ENCODE assay signal across 26 cellular contexts in genomic region chr12:77108707-77109106, GRCh38. TPM values are rescaled to one million over a fixed set of nuclear protein-coding genes. Genes with fewer than 3 reads are reported as not detected.
DNase-seq lines count a peak whose midpoint lies in the region; ATAC-seq, FAIRE-seq and TF ChIP-seq lines count a peak whose summit lies in the region.
"Had no signal": no experiment of that assay in that cellular context is flagged by ENCODE, and none has a peak within 500 bp of the region (broad histone marks: within the 10 kb centered on the region; RNA-seq: fewer than 3 reads in every experiment).

No MANE protein-coding gene starts in this region.

- H3K9me3 ChIP-seq in SK-N-SH (peaks cover 22% of the 10 kb centered on the region), astrocyte (ENCODE audit: insufficient read depth, low read depth, low read length) (no peaks in the 10 kb centered on the region)
- H3K9me3 ChIP-seq: BE2C, HAP-1 had no signal

- H3K4me2 ChIP-seq in SK-N-SH (no peak overlapping the region), astrocyte (ENCODE audit: low read length) (no peak overlapping the region), GM23338 (no peak overlapping the region)
- H3K4me2 ChIP-seq: BLaER1 treated with 17β-estradiol and CSF1 and Interleukin-3, amounts not matched to agents 10 nM and 100 nM had no signal

- no peaks in the 10 kb centered on the region for H3K79me2 ChIP-seq in SK-N-SH (ENCODE audit: insufficient read depth)
- H3K79me2 ChIP-seq in astrocyte (ENCODE audit: insufficient read depth, low read length), result no peaks in the 10 kb centered on the region
- no peaks in the 10 kb centered on the region for H3K79me2 ChIP-seq in GM23338 (replicated peaks; ENCODE audit: insufficient read depth)

- TF ChIP-seq EP300 in SK-N-SH (IDR thresholded peaks at IDR 0.05; ENCODE audit: borderline replicate concordance in 1 of 2, low read depth in 1 of 2, low read length in 1 of 2), result no peak

- 48% methylated on average over 1 of the region's 1 CpG for WGBS in SK-N-SH (ENCODE audit: low lambda C conversion rate)

- no peak for FAIRE-seq in astrocyte (lab: Jason Lieb, UNC)
- FAIRE-seq: A204.1, D721Med, GM12891, GM18507, H54 had no signal

- no peak for TF ChIP-seq CTCF in SK-N-SH (IDR thresholded peaks at IDR 0.05)
- no peak for TF ChIP-seq CTCF in astrocyte (IDR thresholded peaks at IDR 0.05; ENCODE audit: insufficient read depth, low read depth, low read length)
- no peak for TF ChIP-seq CTCF in GM23338 (conservative IDR thresholded peaks at IDR 0.05; ENCODE audit: low read depth in 2 of 2)

- H3K36me3 Mint-ChIP-seq in astrocyte (ENCODE audit: low read depth, unreplicated experiment), result no peaks in the 10 kb centered on the region
- H3K36me3 Mint-ChIP-seq in GM23338 (ENCODE audit: low read depth), result no peaks in the 10 kb centered on the region
- H3K36me3 Mint-ChIP-seq: CD14-positive monocyte; CD8-positive, alpha-beta memory T cell had no signal

- H3K27me3 Mint-ChIP-seq in astrocyte (ENCODE audit: low read depth, unreplicated experiment) (no peaks in the 10 kb centered on the region), GM23338 (ENCODE audit: insufficient read depth, low read depth, poor library complexity) (no peaks in the 10 kb centered on the region)
- H3K27me3 Mint-ChIP-seq: CD4-positive, alpha-beta T cell had no signal

- POLR2A ChIA-PET in SK-N-SH (lab: Yijun Ruan, JAX), result no interaction called here

- H3K27ac ChIP-seq in SK-N-SH (ENCODE audit: low read depth in 2 of 2, low read length in 1 of 2) (no peak overlapping the region), astrocyte (ENCODE audit: low read depth, low read length) (no peak overlapping the region), GM23338 (ENCODE audit: low read depth) (no peak overlapping the region)
- H3K27ac ChIP-seq: 22Rv1; BLaER1 treated with 17β-estradiol and CSF1 and Interleukin-3, amounts not matched to agents 10 nM and 100 nM had no signal

- CTCF ChIA-PET in SK-N-SH (lab: Yijun Ruan, JAX), result interaction anchor here (0.5 kb wide), 1 partner anchor 603 kb away, joined by 3 read pairs; no protein-coding TSS in a partner anchor

- H3K4me1 Mint-ChIP-seq in astrocyte (ENCODE audit: low read depth, unreplicated experiment) (peaks cover 26% of the 10 kb centered on the region), GM23338 (no peaks in the 10 kb centered on the region; the same call in 2 of the 3 replicates)
- H3K4me1 Mint-ChIP-seq: CD14-positive monocyte; CD8-positive, alpha-beta memory T cell had no signal

- no peaks in the 10 kb centered on the region for H3K9me2 ChIP-seq in SK-N-SH
- no peaks in the 10 kb centered on the region; the same call in 1 of the 2 replicates for H3K9me2 ChIP-seq in GM23338 (ENCODE audit: insufficient read depth)

- H4K20me1 ChIP-seq in SK-N-SH (ENCODE audit: insufficient read depth), result no peaks in the 10 kb centered on the region
- H4K20me1 ChIP-seq in astrocyte (ENCODE audit: insufficient read depth, low read length), result no peaks in the 10 kb centered on the region
- no peaks in the 10 kb centered on the region for H4K20me1 ChIP-seq in GM23338 (replicated peaks; ENCODE audit: insufficient read depth)
- H4K20me1 ChIP-seq: BLaER1 treated with 17β-estradiol and CSF1 and Interleukin-3, amounts not matched to agents 10 nM and 100 nM had no signal

- H3K9ac ChIP-seq in SK-N-SH, result no peak overlapping the region
- H3K9ac ChIP-seq in astrocyte (ENCODE audit: low read length), result no peak overlapping the region
- H3K9ac ChIP-seq: BLaER1 treated with 17β-estradiol and CSF1 and Interleukin-3, amounts not matched to agents 10 nM and 100 nM had no signal

- ATAC-seq in SK-N-SH treated with all-trans-retinoic acid at 6 μM for 48 hours (no peak), GM23338 (no peak)

- peaks cover 11% of the 10 kb centered on the region for H3K9me3 Mint-ChIP-seq in astrocyte (ENCODE audit: unreplicated experiment)
- H3K9me3 Mint-ChIP-seq in GM23338, result peaks cover 9% of the 10 kb centered on the region; the same call in 1 of the 3 replicates

- H3K4me3 Mint-ChIP-seq in astrocyte (ENCODE audit: unreplicated experiment) (no peak overlapping the region), GM23338 (no peak overlapping the region)
- H3K4me3 Mint-ChIP-seq: CD14-positive monocyte; CD4-positive, alpha-beta T cell; CD8-positive, alpha-beta memory T cell had no signal

- no peak for TF ChIP-seq RAD21 in SK-N-SH (IDR thresholded peaks at IDR 0.05; ENCODE audit: low read length)

- H3K4me3 ChIP-seq in SK-N-SH (ENCODE audit: low read depth in 2 of 2, low read length in 1 of 2) (no peak overlapping the region), astrocyte (ENCODE audit: insufficient read depth, low read depth, low read length) (no peak overlapping the region), GM23338 (no peak overlapping the region)
- H3K4me3 ChIP-seq: BLaER1 treated with 17β-estradiol and CSF1 and Interleukin-3, amounts not matched to agents 10 nM and 100 nM; HAP-1 had no signal

- H3K36me3 ChIP-seq in SK-N-SH (replicated peaks in 1 of 2; ENCODE audit: control insufficient read depth in 1 of 2, insufficient read depth in 2 of 2, low read length in 1 of 2), result peaks cover 0 to 2% of the 10 kb centered on the region in 2 experiments
- H3K36me3 ChIP-seq in astrocyte (ENCODE audit: insufficient read depth, low read length), result no peaks in the 10 kb centered on the region
- no peaks in the 10 kb centered on the region for H3K36me3 ChIP-seq in GM23338 (ENCODE audit: insufficient read depth)
- H3K36me3 ChIP-seq: BE2C; BLaER1 treated with 17β-estradiol and CSF1 and Interleukin-3, amounts not matched to agents 10 nM and 100 nM; HAP-1 had no signal

- H3F3A ChIP-seq in SK-N-SH (replicated peaks; ENCODE audit: insufficient read depth) (peaks cover 10% of the 10 kb centered on the region), GM23338 (replicated peaks; ENCODE audit: low read depth) (no peaks in the 10 kb centered on the region)

- H3K27me3 ChIP-seq in SK-N-SH (ENCODE audit: insufficient read depth) (no peaks in the 10 kb centered on the region), astrocyte (ENCODE audit: insufficient read depth, low read length) (no peaks in the 10 kb centered on the region), GM23338 (ENCODE audit: insufficient read depth) (no peaks in the 10 kb centered on the region)
- H3K27me3 ChIP-seq: BE2C; BLaER1 treated with 17β-estradiol and CSF1 and Interleukin-3, amounts not matched to agents 10 nM and 100 nM had no signal

- DNase-seq in SK-N-SH (no peak), astrocyte (ENCODE audit: low read depth) (no peak), glomerular visceral epithelial cell (ENCODE audit: extremely low spot score) (peak; percentile 32), GM23338 (ENCODE audit: low spot score) (no peak), NCI-H2171 treated with DMSO at 0.1 percent for 48 hours (lab: John Stamatoyannopoulos, UW) (no peak), SIG-M5 treated with dmso at 0.1 percent for 504 hours (lab: John Stamatoyannopoulos, UW; ENCODE audit: unreplicated experiment) (no peak)
- no peak for DNase-seq in activated naive CD4-positive, alpha-beta T cell treated with anti-CD3 and anti-CD28 coated beads, Interleukin-2, amount 50 U/mL, for 16 hours
- DNase-seq: AML-193; BE2C; CD4-positive, alpha-beta T cell; CD8-positive, alpha-beta memory T cell; DMS 273 treated with DMSO at 0.1 percent for 48 hours; DMS53; DMS79 treated with DMSO at 0.1 percent for 48 hours; GF-D8; GOT3 had no signal

- H3K27ac Mint-ChIP-seq in astrocyte (ENCODE audit: unreplicated experiment) (peak overlapping the region; percentile 9), GM23338 (no peak overlapping the region)
- H3K27ac Mint-ChIP-seq: CD14-positive monocyte; CD4-positive, alpha-beta T cell; CD8-positive, alpha-beta memory T cell had no signal

- peaks cover 0 to 15% of the 10 kb centered on the region in 2 experiments; a peak in 2 of 4 replicates for H3K4me1 ChIP-seq in SK-N-SH (ENCODE audit: control insufficient read depth in 1 of 2, insufficient read depth in 2 of 2, low read depth in 1 of 2, low read length in 1 of 2)
- peaks cover 12% of the 10 kb centered on the region for H3K4me1 ChIP-seq in astrocyte (ENCODE audit: insufficient read depth, low read length)
- no peaks in the 10 kb centered on the region for H3K4me1 ChIP-seq in GM23338 (ENCODE audit: insufficient read depth)
- H3K4me1 ChIP-seq: BE2C; BLaER1 treated with 17β-estradiol and CSF1 and Interleukin-3, amounts not matched to agents 10 nM and 100 nM; HAP-1 had no signal

- peak overlapping the region; percentile 65; the same call in 1 of the 2 replicates for H2AFZ ChIP-seq in SK-N-SH (ENCODE audit: low read depth)
- no peak overlapping the region for H2AFZ ChIP-seq in astrocyte (ENCODE audit: low read depth, low read length)
- no peak overlapping the region for H2AFZ ChIP-seq in GM23338

TF ChIP-seq in SK-N-SH, 30 proteins besides CTCF, POLR2A, EP300 and RAD21 (continues in another document):
- TF ChIP-seq TCF12 (IDR thresholded peaks at IDR 0.05) (no peak), NFIC (IDR thresholded peaks at IDR 0.05; ENCODE audit: borderline replicate concordance) (no peak)
- TF ChIP-seq, protein P1, sequence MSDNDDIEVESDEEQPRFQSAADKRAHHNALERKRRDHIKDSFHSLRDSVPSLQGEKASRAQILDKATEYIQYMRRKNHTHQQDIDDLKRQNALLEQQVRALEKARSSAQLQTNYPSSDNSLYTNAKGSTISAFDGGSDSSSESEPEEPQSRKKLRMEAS (IDR thresholded peaks at IDR 0.05; ENCODE audit: low read depth), result no peak

TF ChIP-seq in GM23338, 12 proteins besides CTCF, POLR2A, EP300 and RAD21 (continues in another document):
- TF ChIP-seq CREB1 (CRISPR knock-in tag; IDR thresholded peaks at IDR 0.05; ENCODE audit: low read depth), result no peak

RNA-seq across cellular contexts. Expression of gene E2F7, which starts 43.3 kb away (rescaled TPM):
- polyA plus RNA-seq in SK-N-SH (2012; rRNA removed), result 8.8 and 9.2 TPM in 2 replicates
- polyA plus RNA-seq in SK-N-SH (2012; cell fraction: cytosol; rRNA removed), result 8.1 and 8.4 TPM in 2 replicates
- 14.7 and 20.5 TPM in 2 replicates for polyA plus RNA-seq in SK-N-SH (2012; cell fraction: nucleus; rRNA removed)
- total RNA-seq in astrocyte, result 21.5 and 26.2 TPM in 2 replicates
- 22.3 and 31.8 TPM in 2 replicates for total RNA-seq in GM23338 (2014; rRNA removed; shearing (Covaris generic))
- 40.3 and 43.9 TPM in 2 replicates for polyA plus RNA-seq in GM23338 (2016; fragmentation: Nextera tagmentation; extraction: Ambion mirVana)
- polyA plus RNA-seq: CD14-positive monocyte; CD8-positive, alpha-beta memory T cell had no signal
